8 cellular contexts compared by ENCODE assay signal in the genomic region with DNA sequence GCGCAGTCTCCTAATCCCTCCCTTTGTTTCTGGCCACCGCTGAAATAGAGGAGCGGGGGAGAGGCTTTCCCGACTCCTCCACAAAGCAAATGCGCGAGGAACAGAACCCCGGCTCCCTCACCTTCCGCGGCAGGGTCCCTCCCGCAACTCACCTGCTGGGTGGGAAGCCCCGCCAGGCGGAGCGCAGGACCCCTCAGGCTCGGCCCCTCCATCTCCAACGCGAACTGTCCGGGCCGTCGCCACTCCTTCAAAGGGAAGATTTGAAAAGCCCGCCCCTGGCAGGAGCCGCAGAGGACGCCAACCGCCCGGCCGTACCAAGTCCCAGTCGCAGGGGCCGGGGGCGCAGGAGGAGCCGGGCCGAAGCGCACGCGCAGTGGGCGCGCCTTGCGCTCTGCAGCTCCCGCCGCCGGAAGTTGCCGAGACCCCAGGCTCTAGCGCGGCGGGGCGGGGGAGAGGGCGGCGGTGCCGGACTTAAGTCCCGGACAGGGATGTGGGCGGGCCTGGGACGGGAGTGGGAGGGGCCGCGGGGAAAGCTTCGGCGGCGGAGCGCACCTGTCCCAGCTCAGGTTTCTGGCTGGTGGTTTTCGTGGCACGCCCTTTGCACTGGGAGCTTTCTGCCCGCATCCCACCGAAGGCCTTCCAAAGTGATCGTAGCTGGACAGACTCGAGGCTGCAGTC. TPM values are rescaled to one million over a fixed set of nuclear protein-coding genes. Genes with fewer than 3 reads are reported as not detected.
DNase-seq lines count a peak whose midpoint lies in the region; ATAC-seq and TF ChIP-seq lines count a peak whose summit lies in the region.

Gene RTKN2, minus strand, starts transcription at position 446 of the 678 bp plus-strand sequence. Its CDS starts 234 bp downstream, at position 212.

- peak within 1 kb of the TSS; percentile 82 for H3K9ac ChIP-seq in NT2/D1 (ENCODE audit: insufficient read length, low read depth)
- peak within 1 kb of the TSS; percentile 80 for H3K9ac ChIP-seq in mucosa of stomach (ENCODE audit: low read length)

- H3K4me1 Mint-ChIP-seq in activated T-cell treated with anti-CD3 and anti-CD28 coated beads, Interleukin-2, amount 50 U/mL, for 24 hours (ENCODE audit: low read depth): peaks cover 24% of the 10 kb centered on the region

- H3K36me3 ChIP-seq in NT2/D1 (ENCODE audit: insufficient read depth, insufficient read length, low read length): no peaks in the 10 kb centered on the region
- no peaks in the 10 kb centered on the region for H3K36me3 ChIP-seq in mucosa of stomach (ENCODE audit: control insufficient read depth, insufficient read depth, low read length)

- no peaks in the 10 kb centered on the region for H3K36me3 Mint-ChIP-seq in activated T-cell treated with anti-CD3 and anti-CD28 coated beads, Interleukin-2, amount 50 U/mL, for 24 hours (ENCODE audit: low read depth)

- H3K27ac Mint-ChIP-seq in activated T-cell treated with anti-CD3 and anti-CD28 coated beads, Interleukin-2, amount 50 U/mL, for 24 hours: no peak within 1 kb of the TSS

- TF ChIP-seq CTCF in HL-60 (IDR thresholded peaks at IDR 0.05; ENCODE audit: insufficient read depth, low read length): no peak

- no peaks in the 10 kb centered on the region for H3K9me3 ChIP-seq in NT2/D1 (ENCODE audit: insufficient read depth, low read length)
- no peaks in the 10 kb centered on the region for H3K9me3 ChIP-seq in mucosa of stomach (ENCODE audit: control insufficient read depth, low read length)

- H3K27me3 Mint-ChIP-seq in activated T-cell treated with anti-CD3 and anti-CD28 coated beads, Interleukin-2, amount 50 U/mL, for 24 hours: peaks cover 28% of the 10 kb centered on the region

- no peak within 1 kb of the TSS for H3K27ac ChIP-seq in HL-60 (replicated peaks)

- H3K4me3 ChIP-seq in HL-60 (replicated peaks; ENCODE audit: insufficient read depth, low read length): peak within 1 kb of the TSS; percentile 74
- H3K4me3 ChIP-seq in NT2/D1 (ENCODE audit: insufficient read length, low read depth): peak within 1 kb of the TSS; percentile 72
- H3K4me3 ChIP-seq in mucosa of stomach (ENCODE audit: low read length): peak within 1 kb of the TSS; percentile 93

- peak in 12 of 14 donors; percentile 5 to 66 (median 24) for DNase-seq in C1 segment of cervical spinal cord (lab: John Stamatoyannopoulos, UW)
- peak; percentile 22 to 49 for DNase-seq in HL-60 (ENCODE audit: low read depth in 1 of 2, low spot score in 1 of 2)
- DNase-seq in NT2/D1 (ENCODE audit: low read depth, low spot score): peak; percentile 96
- DNase-seq in activated T-cell treated with anti-CD3 and anti-CD28 coated beads, Interleukin-2, amount 50 U/mL, for 24 hours: peak; percentile 78
- peak; percentile 32 for DNase-seq in stimulated activated CD8-positive, alpha-beta memory T cell treated with anti-CD3 and anti-CD28 coated beads, Interleukin-4, amount 100 ng/mL, for 24 hours (ENCODE audit: low read depth)

- ATAC-seq in GM19452 (IDR thresholded peaks at IDR 0.05; ENCODE audit: unreplicated experiment) (peak; percentile 82), esophagus mucosa (peak; percentile 86)

- H3K4me1 ChIP-seq in NT2/D1 (ENCODE audit: insufficient read depth, insufficient read length) (no peaks in the 10 kb centered on the region), mucosa of stomach (ENCODE audit: control insufficient read depth, insufficient read depth, low read length) (peaks cover 5% of the 10 kb centered on the region)

- peaks cover 47% of the 10 kb centered on the region for H3K27me3 ChIP-seq in HL-60 (ENCODE audit: insufficient read depth, poor library complexity, severe bottlenecking)
- H3K27me3 ChIP-seq in NT2/D1 (ENCODE audit: insufficient read depth, insufficient read length): peaks cover 18% of the 10 kb centered on the region
- peaks cover 4% of the 10 kb centered on the region for H3K27me3 ChIP-seq in mucosa of stomach (ENCODE audit: control insufficient read depth, insufficient read depth, low read length)

- H3K9me3 Mint-ChIP-seq in activated T-cell treated with anti-CD3 and anti-CD28 coated beads, Interleukin-2, amount 50 U/mL, for 24 hours: no peaks in the 10 kb centered on the region

- peak within 1 kb of the TSS; percentile 80 for H3K4me3 Mint-ChIP-seq in activated T-cell treated with anti-CD3 and anti-CD28 coated beads, Interleukin-2, amount 50 U/mL, for 24 hours

RNA-seq across cellular contexts. Expression of gene RTKN2, which starts in this region (rescaled TPM):
- total RNA-seq in esophagus mucosa: 8.9 TPM

Comparison
In these comparisons a context has a peak if more than half of its experiments do, and no peak if none do; other contexts are left out.
1. DNase-seq: peak in every context shown above with its lines; median percentile 96 in NT2/D1; 78 in activated T-cell treated with anti-CD3 and anti-CD28 coated beads, Interleukin-2, amount 50 U/mL, for 24 hours; 36 in HL-60; 32 in stimulated activated CD8-positive, alpha-beta memory T cell treated with anti-CD3 and anti-CD28 coated beads, Interleukin-4, amount 100 ng/mL, for 24 hours; 24 in C1 segment of cervical spinal cord.